In genomic region chr9:126834672-126835071, GRCh38 we compare ENCODE assay signal across 19 cellular contexts. TPM values are rescaled to one million over a fixed set of nuclear protein-coding genes. Genes with fewer than 3 reads are reported as not detected.
A peak's percentile ranks its signal among the peaks of the same experiment; 100 is the strongest.
DNase-seq lines count a peak whose midpoint lies in the region; ATAC-seq and TF ChIP-seq lines count a peak whose summit lies in the region.
"Had no signal": no experiment of that assay in that cellular context is flagged by ENCODE, and none has a peak within 500 bp of the region (broad histone marks: within the 10 kb centered on the region; RNA-seq: fewer than 3 reads in every experiment).

No MANE protein-coding gene starts in this region.

- H3K27ac ChIP-seq in right cardiac atrium (ENCODE audit: low read length) (peak overlapping the region; percentile 28), lower lobe of right lung (no peak overlapping the region), substantia nigra (ENCODE audit: low read depth, low read length, poor library complexity, severe bottlenecking) (peak overlapping the region; percentile 14), Karpas-422 (ENCODE audit: low read length) (no peak overlapping the region)
- H3K27ac ChIP-seq: KMS-11 had no signal

- H3K36me3 Mint-ChIP-seq in activated naive CD8-positive, alpha-beta T cell treated with anti-CD3 and anti-CD28 coated beads, Interleukin-2, amount 50 U/mL, for 24 hours (ENCODE audit: low read depth): peaks cover 45% of the 10 kb centered on the region

- no peak overlapping the region for H3K9ac ChIP-seq in Karpas-422 (ENCODE audit: low read length)
- H3K9ac ChIP-seq: KMS-11 had no signal

- H3K36me3 ChIP-seq in lower lobe of right lung: peaks cover 58% of the 10 kb centered on the region
- H3K36me3 ChIP-seq in Karpas-422 (ENCODE audit: insufficient read depth, low read length): peaks cover 30% of the 10 kb centered on the region

- peaks cover 51% of the 10 kb centered on the region for H3K79me2 ChIP-seq in Karpas-422 (ENCODE audit: low read length)

- H3K27ac Mint-ChIP-seq in activated naive CD8-positive, alpha-beta T cell treated with anti-CD3 and anti-CD28 coated beads, Interleukin-2, amount 50 U/mL, for 24 hours: peak overlapping the region; percentile 39

- intact Hi-C loops in right cardiac atrium (cut with DNase I) (no loop called here), cardiac septum (cut with DNase I) (no loop called here), lower lobe of right lung (cut with DNase I) (no loop called here)

- H3K9me3 ChIP-seq in right cardiac atrium (ENCODE audit: control insufficient read depth, low read length): no peaks in the 10 kb centered on the region
- no peaks in the 10 kb centered on the region for H3K9me3 ChIP-seq in lower lobe of right lung
- no peaks in the 10 kb centered on the region for H3K9me3 ChIP-seq in Karpas-422 (ENCODE audit: low read length)
- H3K9me3 ChIP-seq: BE2C, Caco-2 had no signal

- H3K4me1 Mint-ChIP-seq in activated naive CD8-positive, alpha-beta T cell treated with anti-CD3 and anti-CD28 coated beads, Interleukin-2, amount 50 U/mL, for 24 hours: peaks cover 40% of the 10 kb centered on the region

- H3K9me2 ChIP-seq in Karpas-422 (replicated peaks; ENCODE audit: insufficient read depth, low read length): no peaks in the 10 kb centered on the region

- no peaks in the 10 kb centered on the region for H3K27me3 Mint-ChIP-seq in activated naive CD8-positive, alpha-beta T cell treated with anti-CD3 and anti-CD28 coated beads, Interleukin-2, amount 50 U/mL, for 24 hours
- H3K27me3 Mint-ChIP-seq: CD4-positive, CD25-positive, alpha-beta regulatory T cell had no signal

- H3K9me3 Mint-ChIP-seq in activated naive CD8-positive, alpha-beta T cell treated with anti-CD3 and anti-CD28 coated beads, Interleukin-2, amount 50 U/mL, for 24 hours: no peaks in the 10 kb centered on the region
- H3K9me3 Mint-ChIP-seq: CD4-positive, CD25-positive, alpha-beta regulatory T cell had no signal

- ATAC-seq in right cardiac atrium (no peak), lower lobe of right lung (peak; percentile 42 to 52), HG03439 (IDR thresholded peaks at IDR 0.05; ENCODE audit: unreplicated experiment) (no peak), GM18517 (IDR thresholded peaks at IDR 0.05; ENCODE audit: unreplicated experiment) (no peak)
- ATAC-seq in activated naive CD8-positive, alpha-beta T cell treated with anti-CD3 and anti-CD28 coated beads, Interleukin-2, amount 50 U/mL, for 24 hours: no peak
- ATAC-seq: PC-3 had no signal

- no peak overlapping the region for H3K4me3 Mint-ChIP-seq in activated naive CD8-positive, alpha-beta T cell treated with anti-CD3 and anti-CD28 coated beads, Interleukin-2, amount 50 U/mL, for 24 hours
- H3K4me3 Mint-ChIP-seq: CD4-positive, CD25-positive, alpha-beta regulatory T cell had no signal

- H3K4me3 ChIP-seq in right cardiac atrium (ENCODE audit: low read length) (no peak overlapping the region), lower lobe of right lung (no peak overlapping the region), Karpas-422 (ENCODE audit: low read length) (no peak overlapping the region)

- no peak for TF ChIP-seq CTCF in lower lobe of right lung (IDR thresholded peaks at IDR 0.05)

- H3K4me2 ChIP-seq in Karpas-422 (ENCODE audit: low read depth, low read length, poor library complexity, severe bottlenecking): no peak overlapping the region
- H3K4me2 ChIP-seq: KMS-11 had no signal

- H3K4me1 ChIP-seq in right cardiac atrium (ENCODE audit: control insufficient read depth, insufficient read depth, low read length) (peaks cover 3% of the 10 kb centered on the region), lower lobe of right lung (peaks cover 6% of the 10 kb centered on the region), Karpas-422 (ENCODE audit: low read length) (peaks cover 40% of the 10 kb centered on the region)
- H3K4me1 ChIP-seq: BE2C, Caco-2 had no signal

- H3K27me3 ChIP-seq in right cardiac atrium (ENCODE audit: control insufficient read depth, insufficient read depth): no peaks in the 10 kb centered on the region
- H3K27me3 ChIP-seq in lower lobe of right lung (ENCODE audit: low read depth): no peaks in the 10 kb centered on the region
- no peaks in the 10 kb centered on the region for H3K27me3 ChIP-seq in Karpas-422 (ENCODE audit: low read length)
- H3K27me3 ChIP-seq: BE2C had no signal

- peaks cover 67% of the 10 kb centered on the region for H4K20me1 ChIP-seq in Karpas-422 (ENCODE audit: insufficient read depth, low read depth, low read length)

- DNase-seq in right cardiac atrium (no peak), cardiac septum (ENCODE audit: low spot score) (no peak), lower lobe of right lung (no peak), substantia nigra (lab: John Stamatoyannopoulos, UW) (no peak), Karpas-422 (no peak)
- no peak for DNase-seq in activated naive CD8-positive, alpha-beta T cell treated with anti-CD3 and anti-CD28 coated beads, Interleukin-2, amount 50 U/mL, for 24 hours
- DNase-seq: BE2C; Caco-2; CD4-positive, CD25-positive, alpha-beta regulatory T cell; NCI-H1417; NCI-H187 treated with DMSO at 0.1 percent for 48 hours; NCI-H226; NCI-H524; PC-3; RPMI8226; SIG-M5 had no signal

- WGBS in right cardiac atrium: 93% methylated on average over 2 of the region's 2 CpGs

- H2AFZ ChIP-seq in Karpas-422 (ENCODE audit: low read length): no peak overlapping the region

RNA-seq across cellular contexts. Expression of gene ZBTB34, which starts 25.8 kb away (rescaled TPM):
- total RNA-seq in right cardiac atrium (1 to 10 TPM; 5.2 to 6.0 (median 5.4) TPM), cardiac septum (5.7 TPM), lower lobe of right lung (15.4 TPM)
- 2.4 TPM for polyA plus RNA-seq in right cardiac atrium
- 4.6 and 8.1 TPM in 2 replicates for total RNA-seq in Karpas-422 (2014; rRNA removed; shearing (Covaris generic); ENCODE audit: low replicate concordance)

RNA-seq across cellular contexts. Expression of gene ZBTB43, which starts 29.8 kb away (rescaled TPM):
- 10 to 100 TPM; 17.2 to 23.4 (median 19.6) TPM for total RNA-seq in right cardiac atrium
- polyA plus RNA-seq in right cardiac atrium: 7.5 TPM
- total RNA-seq in cardiac septum: 38.9 TPM
- total RNA-seq in lower lobe of right lung: 30.2 TPM
- 6.4 and 6.5 TPM in 2 replicates for total RNA-seq in Karpas-422 (2014; rRNA removed; shearing (Covaris generic); ENCODE audit: low replicate concordance)

Comparison
In these comparisons a context has a peak if more than half of its experiments do, and no peak if none do; other contexts are left out.
1. ATAC-seq: peak in lower lobe of right lung (2 of 2); none in right cardiac atrium (0 of 2), activated naive CD8-positive, alpha-beta T cell treated with anti-CD3 and anti-CD28 coated beads, Interleukin-2, amount 50 U/mL, for 24 hours (single experiment), HG03439 (single experiment) and GM18517 (single experiment).
2. H3K27ac ChIP-seq: peak in right cardiac atrium (single experiment) and substantia nigra (single experiment); none in lower lobe of right lung (single experiment) and Karpas-422 (single experiment).